ENCODE assay signal across 26 cellular contexts in genomic region chr3:23249961-23250360, GRCh38. TPM values are rescaled to one million over a fixed set of nuclear protein-coding genes. Genes with fewer than 3 reads are reported as not detected.
A peak's percentile ranks its signal among the peaks of the same experiment; 100 is the strongest.
DNase-seq lines count a peak whose midpoint lies in the region; ATAC-seq and TF ChIP-seq lines count a peak whose summit lies in the region.
"Had no signal": no experiment of that assay in that cellular context is flagged by ENCODE, and none has a peak within 500 bp of the region (broad histone marks: within the 10 kb centered on the region; RNA-seq: fewer than 3 reads in every experiment).

No MANE protein-coding gene starts in this region.

- TF ChIP-seq CTCF in transverse colon (IDR thresholded peaks at IDR 0.05) = no peak

- H3K9me3 Mint-ChIP-seq in activated T-cell treated with anti-CD3 and anti-CD28 coated beads, Interleukin-2, amount 50 U/mL, for 72 hours = peaks cover 0 to 2% of the 10 kb centered on the region in 2 donors
- H3K9me3 Mint-ChIP-seq in activated naive CD8-positive, alpha-beta T cell treated with anti-CD3 and anti-CD28 coated beads, Interleukin-2, amount 50 U/mL, for 24 hours = no peaks in the 10 kb centered on the region
- H3K9me3 Mint-ChIP-seq: CD8-positive, alpha-beta T cell; HFFc6 had no signal

- ATAC-seq in activated T-cell treated with anti-CD3 and anti-CD28 coated beads, Interleukin-2, amount 50 U/mL, for 72 hours (replicated peaks in 1 of 2) = peak; percentile 65
- ATAC-seq in activated naive CD8-positive, alpha-beta T cell treated with anti-CD3 and anti-CD28 coated beads, Interleukin-2, amount 50 U/mL, for 24 hours = peak; percentile 85
- ATAC-seq in HG03354 (IDR thresholded peaks at IDR 0.05; ENCODE audit: poor library complexity, severe bottlenecking, unreplicated experiment) (no peak), HG02870 (IDR thresholded peaks at IDR 0.05; ENCODE audit: unreplicated experiment) (no peak)
- ATAC-seq: CD8-positive, alpha-beta T cell; GM12878; K562 had no signal

- no peaks in the 10 kb centered on the region for H3K27me3 Mint-ChIP-seq in activated T-cell treated with anti-CD3 and anti-CD28 coated beads, Interleukin-2, amount 50 U/mL, for 72 hours (ENCODE audit: low read depth)
- H3K27me3 Mint-ChIP-seq in activated naive CD8-positive, alpha-beta T cell treated with anti-CD3 and anti-CD28 coated beads, Interleukin-2, amount 50 U/mL, for 24 hours = no peaks in the 10 kb centered on the region

- no peak for DNase-seq in activated T-cell treated with anti-CD3 and anti-CD28 coated beads, Interleukin-2, amount 50 U/mL, for 72 hours
- DNase-seq in activated T-cell treated with anti-CD3 and anti-CD28 coated beads, Interleukin-2, amount 50 U/mL, for 48 hours = no peak
- DNase-seq in Jurkat, Clone E6-1 (ENCODE audit: low read depth, low spot score) = peak; percentile 91
- DNase-seq in activated naive CD8-positive, alpha-beta T cell treated with anti-CD3 and anti-CD28 coated beads, Interleukin-2, amount 50 U/mL, for 24 hours = no peak
- DNase-seq in transverse colon = no peak
- DNase-seq: C1 segment of cervical spinal cord; Caco-2; CD8-positive, alpha-beta T cell; EL; GDM1; GOT3; HFFc6; MG63; NCI-H2029; NCI-H446; NCI-H524 treated with DMSO at 0.1 percent for 48 hours; NCI-H774; Right ventricle myocardium superior; RPMI8226 had no signal

- H3K4me3 ChIP-seq in Jurkat, Clone E6-1 (ENCODE audit: low read length) = no peak overlapping the region
- no peak overlapping the region for H3K4me3 ChIP-seq in transverse colon
- H3K4me3 ChIP-seq: GM12878, HAP-1, K562, MG63, SJSA1 had no signal

- 50 to 53% methylated on average over 1 of the region's 1 CpG for WGBS in transverse colon (ENCODE audit: low coverage in 1 of 2), 2 donors

- peaks cover 48% of the 10 kb centered on the region for H3K4me1 Mint-ChIP-seq in activated T-cell treated with anti-CD3 and anti-CD28 coated beads, Interleukin-2, amount 50 U/mL, for 72 hours (ENCODE audit: low read depth)
- H3K4me1 Mint-ChIP-seq in activated naive CD8-positive, alpha-beta T cell treated with anti-CD3 and anti-CD28 coated beads, Interleukin-2, amount 50 U/mL, for 24 hours = peaks cover 49% of the 10 kb centered on the region

- TF ChIP-seq EP300 in transverse colon (IDR thresholded peaks at IDR 0.05; ENCODE audit: low read depth) = no peak

- peaks cover 0 to 3% (median 0%) of the 10 kb centered on the region in 4 donors for H3K4me1 ChIP-seq in transverse colon
- H3K4me1 ChIP-seq: SJSA1 had no signal

- H3K9me3 ChIP-seq in transverse colon = no peaks in the 10 kb centered on the region
- H3K9me3 ChIP-seq: Caco-2, HAP-1, MG63, SJSA1 had no signal

- no peak overlapping the region for H3K27ac ChIP-seq in transverse colon
- H3K27ac ChIP-seq: HL-60, SJSA1 had no signal

- TF ChIP-seq POLR2A in transverse colon (IDR thresholded peaks at IDR 0.05) = no peak

- no peaks in the 10 kb centered on the region for H3K36me3 ChIP-seq in transverse colon
- H3K36me3 ChIP-seq: HAP-1, MG63, SJSA1 had no signal

- H3K27me3 ChIP-seq in transverse colon = no peaks in the 10 kb centered on the region
- H3K27me3 ChIP-seq: MG63, SJSA1 had no signal

- no peak overlapping the region for H3K4me3 Mint-ChIP-seq in activated T-cell treated with anti-CD3 and anti-CD28 coated beads, Interleukin-2, amount 50 U/mL, for 72 hours
- no peak overlapping the region for H3K4me3 Mint-ChIP-seq in activated naive CD8-positive, alpha-beta T cell treated with anti-CD3 and anti-CD28 coated beads, Interleukin-2, amount 50 U/mL, for 24 hours
- H3K4me3 Mint-ChIP-seq: CD8-positive, alpha-beta T cell; HFFc6 had no signal

- in situ Hi-C loops in transverse colon (cut with MboI; ENCODE audit: low pct_ligation_motif_present in 1 of 4, low pct_unique_long_range_greater_than_20kb in 1 of 4, low sequenced_read_pairs in 3 of 4) = no loop called here

- H3K36me3 Mint-ChIP-seq in activated T-cell treated with anti-CD3 and anti-CD28 coated beads, Interleukin-2, amount 50 U/mL, for 72 hours (ENCODE audit: insufficient read depth in 2 of 2) = no peaks in the 10 kb centered on the region
- H3K36me3 Mint-ChIP-seq in activated naive CD8-positive, alpha-beta T cell treated with anti-CD3 and anti-CD28 coated beads, Interleukin-2, amount 50 U/mL, for 24 hours (ENCODE audit: low read depth) = peaks cover 3% of the 10 kb centered on the region
- H3K36me3 Mint-ChIP-seq: CD8-positive, alpha-beta T cell had no signal

- H3K27ac Mint-ChIP-seq in activated T-cell treated with anti-CD3 and anti-CD28 coated beads, Interleukin-2, amount 50 U/mL, for 72 hours = no peak overlapping the region
- H3K27ac Mint-ChIP-seq in activated naive CD8-positive, alpha-beta T cell treated with anti-CD3 and anti-CD28 coated beads, Interleukin-2, amount 50 U/mL, for 24 hours = no peak overlapping the region
- H3K27ac Mint-ChIP-seq: CD8-positive, alpha-beta T cell; HFFc6 had no signal

- intact Hi-C loops in transverse colon (cut with DNase I; ENCODE audit: low total_unique reads) = no loop called here

RNA-seq across cellular contexts. Expression of gene UBE2E2, which starts 46.8 kb away (rescaled TPM):
- total RNA-seq in activated T-cell treated with anti-CD3 and anti-CD28 coated beads, Interleukin-2, amount 50 U/mL, for 72 hours = 10 to 100 TPM; 11.8 to 11.9 TPM
- 69.2 TPM for polyA plus RNA-seq in Jurkat, Clone E6-1 (2012; ENCODE audit: insufficient read depth, insufficient read length)
- total RNA-seq in transverse colon = 100 to 1,000 TPM in 1 of 4 donors, 1 to 10 TPM in 3; 5.4 to 133 (median 7.6) TPM

Comparison
In these comparisons a context has a peak if more than half of its experiments do, and no peak if none do; other contexts are left out.
1. ATAC-seq: peak in activated T-cell treated with anti-CD3 and anti-CD28 coated beads, Interleukin-2, amount 50 U/mL, for 72 hours (2 of 2) and activated naive CD8-positive, alpha-beta T cell treated with anti-CD3 and anti-CD28 coated beads, Interleukin-2, amount 50 U/mL, for 24 hours (single experiment); none in HG03354 (single experiment) and HG02870 (single experiment).